Comparison of ENCODE assay signal across 12 cellular contexts in genomic region chr13:77521595-77522367, GRCh38. TPM values are rescaled to one million over a fixed set of nuclear protein-coding genes. Genes with fewer than 3 reads are reported as not detected.
A peak's percentile ranks its signal among the peaks of the same experiment; 100 is the strongest.
DNase-seq lines count a peak whose midpoint lies in the region; TF ChIP-seq lines count a peak whose summit lies in the region.
"Had no signal": no experiment of that assay in that cellular context is flagged by ENCODE, and none has a peak within 500 bp of the region (broad histone marks: within the 10 kb centered on the region; RNA-seq: fewer than 3 reads in every experiment).

No MANE protein-coding gene starts in this region.

- H3K36me3 ChIP-seq in HUES6 (ENCODE audit: control insufficient read depth, insufficient read depth, low read length) (no peaks in the 10 kb centered on the region), sigmoid colon (no peaks in the 10 kb centered on the region)
- H3K36me3 ChIP-seq: tibial artery had no signal

- H3K4me1 ChIP-seq in HUES6 (ENCODE audit: control insufficient read depth, insufficient read depth, low read length) = peaks cover 12% of the 10 kb centered on the region
- no peaks in the 10 kb centered on the region for H3K4me1 ChIP-seq in sigmoid colon
- H3K4me1 ChIP-seq: tibial artery had no signal

- no peaks in the 10 kb centered on the region for H3K9me3 ChIP-seq in HUES6 (ENCODE audit: control insufficient read depth, insufficient read depth, low read depth, low read length)
- no peaks in the 10 kb centered on the region for H3K9me3 ChIP-seq in sigmoid colon
- H3K9me3 ChIP-seq: tibial artery had no signal

- DNase-seq in astrocyte of the spinal cord (ENCODE audit: low read depth, low spot score) (peak; percentile 67), iPS-NIHi7 (ENCODE audit: extremely low spot score) (peak; percentile 56), ureter (ENCODE audit: low spot score) (peak; percentile 62), NCI-H2081 (lab: John Stamatoyannopoulos, UW) (no peak), sigmoid colon (no peak)
- DNase-seq in stimulated activated CD4-positive, alpha-beta T cell treated with anti-CD3 and anti-CD28 coated beads, Interleukin-2, amount 100 ng/mL, for 48 hours = no peak
- DNase-seq: DMS79 treated with DMSO at 0.1 percent for 48 hours, NCI-H1417, occipital lobe, tibial artery had no signal

- TF ChIP-seq POLR2A in sigmoid colon (IDR thresholded peaks at IDR 0.05) = no peak

- intact Hi-C loops in sigmoid colon (cut with DNase I) = no loop called here

- TF ChIP-seq CTCF in astrocyte of the spinal cord (IDR thresholded peaks at IDR 0.05; ENCODE audit: low read depth, low read length) = peak; percentile 3
- TF ChIP-seq CTCF in sigmoid colon (IDR thresholded peaks at IDR 0.05) = no peak

- WGBS in sigmoid colon, 2 donors = 36 to 50% methylated on average over 3 of the region's 3 CpGs

- H3K4me3 ChIP-seq in HUES6 (ENCODE audit: low read depth, low read length) (no peak overlapping the region), astrocyte of the spinal cord (ENCODE audit: low read depth, low read length) (no peak overlapping the region), sigmoid colon (no peak overlapping the region)
- H3K4me3 ChIP-seq: tibial artery had no signal

- in situ Hi-C loops in astrocyte of the spinal cord (cut with HindIII; ENCODE audit: low sequenced_read_pairs) = no loop called here

- no peak for TF ChIP-seq EP300 in sigmoid colon (IDR thresholded peaks at IDR 0.05)

- H3K27ac ChIP-seq in HUES6 (ENCODE audit: low read depth, low read length) (peak overlapping the region; percentile 50; the same call in 1 of the 2 replicates), sigmoid colon (no peak overlapping the region)
- H3K27ac ChIP-seq: tibial artery had no signal

- H3K27me3 ChIP-seq in HUES6 (ENCODE audit: control insufficient read depth, insufficient read depth, low read length) (no peaks in the 10 kb centered on the region), sigmoid colon (no peaks in the 10 kb centered on the region)
- H3K27me3 ChIP-seq: tibial artery had no signal

- no peak overlapping the region for H3K9ac ChIP-seq in HUES6 (ENCODE audit: low read length)

RNA-seq across cellular contexts. Expression of gene SCEL, which starts 13.7 kb away (rescaled TPM):
- total RNA-seq in ureter = not detected
- not detected for total RNA-seq in sigmoid colon
- 1 to 10 TPM in 2 of 3 donors, under 1 TPM in 1; 0.54 to 2.4 (median 2.1) TPM for polyA plus RNA-seq in sigmoid colon
- total RNA-seq: OCI-LY7 had no signal

Comparison
In these comparisons a context has a peak if more than half of its experiments do, and no peak if none do; other contexts are left out.
1. DNase-seq: peak in astrocyte of the spinal cord (single experiment), iPS-NIHi7 (single experiment) and ureter (single experiment); none in stimulated activated CD4-positive, alpha-beta T cell treated with anti-CD3 and anti-CD28 coated beads, Interleukin-2, amount 100 ng/mL, for 48 hours (0 of 2), NCI-H2081 (0 of 2) and sigmoid colon (single experiment).